In the genomic region with DNA sequence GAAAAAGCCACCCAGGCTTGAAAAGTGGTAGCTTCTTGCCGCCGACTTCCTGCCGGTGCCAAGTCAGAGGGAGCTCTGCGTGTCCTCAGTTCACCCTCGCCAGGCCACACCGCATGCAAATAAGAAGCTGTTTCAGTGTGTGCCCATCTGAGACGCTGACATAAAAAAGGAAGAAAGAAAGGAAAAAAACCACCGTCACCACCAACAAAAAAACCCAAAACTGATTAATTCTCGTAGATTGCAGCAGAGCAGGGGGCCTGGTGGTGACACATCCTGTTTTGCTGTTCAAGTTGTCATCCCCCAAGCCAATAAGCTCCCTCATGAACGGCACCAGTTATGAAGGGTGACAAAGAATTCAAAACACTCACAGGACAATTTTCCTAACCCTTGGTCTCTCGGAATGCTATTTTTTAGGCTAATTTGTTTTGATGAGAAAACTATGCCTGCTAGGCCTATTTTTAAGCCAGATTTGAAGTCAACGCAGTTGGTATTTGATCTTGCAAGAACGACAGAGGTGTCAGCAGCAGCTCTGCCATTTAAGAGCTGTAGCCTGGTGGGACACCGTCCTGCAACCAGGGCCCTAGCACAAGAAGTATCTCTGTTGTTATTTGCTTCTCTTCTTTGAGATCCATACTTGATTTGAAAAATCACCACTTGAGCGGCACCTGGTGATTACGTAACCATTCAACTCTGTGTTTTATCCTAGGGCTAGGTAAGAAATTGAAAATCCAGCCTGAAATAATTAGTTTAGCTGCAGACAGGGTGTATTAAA, we compare ENCODE assay signal across 8 cellular contexts.
DNase-seq lines count a peak whose midpoint lies in the region; ATAC-seq and TF ChIP-seq lines count a peak whose summit lies in the region.

No MANE protein-coding gene starts in this region.

- no peaks in the 10 kb centered on the region for H3K4me1 ChIP-seq in PC-3 (ENCODE audit: insufficient read depth, low read length)

- no peak overlapping the region for H3K27ac ChIP-seq in PC-3 (ENCODE audit: low read length)

- TF ChIP-seq CTCF in GM10248 (IDR thresholded peaks at IDR 0.05; ENCODE audit: control extremely low read depth, extremely low read depth, low read depth, missing control alignments) (no peak), PC-3 (conservative IDR thresholded peaks at IDR 0.05; ENCODE audit: low read depth, low read length) (no peak)

- POLR2A ChIA-PET in GM10248 (lab: Yijun Ruan, JAX) (interaction anchor here (1.1 to 1.3 kb wide), 3 partner anchors 48 to 146 kb away, joined by 3 to 9 read pairs (median 4); partner anchors contain the start of gene PFKFB3), PC-3 (lab: Charles Lee; ENCODE audit: unreplicated experiment) (no interaction called here)

- intact Hi-C loops in left cardiac atrium (cut with DNase I) (no loop called here), PC-3 (cut with micrococcal nuclease) (no loop called here)

- ATAC-seq in HG02623 (IDR thresholded peaks at IDR 0.05; ENCODE audit: unreplicated experiment) = peak; percentile 89
- ATAC-seq in left cardiac atrium = peak; percentile 82 to 86
- ATAC-seq in PC-3 = no peak

- no peaks in the 10 kb centered on the region for H3K9me3 ChIP-seq in PC-3 (ENCODE audit: low read length)

- no peak overlapping the region for H2AFZ ChIP-seq in PC-3 (ENCODE audit: low read length)

- no peaks in the 10 kb centered on the region for H4K20me1 ChIP-seq in PC-3 (ENCODE audit: low read length)

- H3K9ac ChIP-seq in PC-3 (ENCODE audit: low read length) = no peak overlapping the region

- no peaks in the 10 kb centered on the region for H3K27me3 ChIP-seq in PC-3 (ENCODE audit: low read length)

- H3K36me3 ChIP-seq in PC-3 (ENCODE audit: low read depth, low read length) = no peaks in the 10 kb centered on the region

- no TSS peak for BruUV-seq in PC-3 (replicated peaks; lab: Mats Ljungman, UMichigan)

- H3F3A ChIP-seq in PC-3 (ENCODE audit: low read length, unreplicated experiment) = no peaks in the 10 kb centered on the region

- CTCF ChIA-PET in GM10248 (lab: Yijun Ruan, JAX) = interaction anchor here (0.8 to 5.7 kb wide), 10 partner anchors 10 to 334 kb away, joined by 3 to 30 read pairs (median 3); partner anchors contain the start of gene PFKFB3
- CTCF ChIA-PET in PC-3 (lab: Charles Lee) = no interaction called here

- no peaks in the 10 kb centered on the region for H3K79me2 ChIP-seq in PC-3 (ENCODE audit: low read length)

- H3K9me2 ChIP-seq in PC-3 (replicated peaks; ENCODE audit: low read length) = no peaks in the 10 kb centered on the region

- DNase-seq in GM10248 (ENCODE audit: extremely low spot score) = peak; percentile 69
- peak; percentile 30 for DNase-seq in NK-92 treated with Interleukin-12 subunit alpha and Interleukin-12 subunit beta, amount 100 ng/mL, for 24 hours (lab: John Stamatoyannopoulos, UW)
- DNase-seq in activated T-cell treated with anti-CD3 and anti-CD28 coated beads for 48 hours (ENCODE audit: low read depth) = peak; percentile 77
- DNase-seq in left cardiac atrium = peak; percentile 54
- DNase-seq in stimulated activated CD4-positive, alpha-beta T cell treated with anti-CD3 and anti-CD28 coated beads, Interleukin-1b, Interleukin-23, amount 100 ng/mL, for 24 hours (ENCODE audit: low read depth in 4 of 4, low spot score in 1 of 4) = peak; percentile 48 to 80 (median 62)
- no peak for DNase-seq in NCI-H2081 treated with DMSO at 0.1 percent for 48 hours (lab: John Stamatoyannopoulos, UW)
- DNase-seq in PC-3 = no peak

- no peak overlapping the region for H3K4me2 ChIP-seq in PC-3 (ENCODE audit: low read length)

- no peak overlapping the region for H3K4me3 ChIP-seq in PC-3 (ENCODE audit: low read length)

Comparison
In these comparisons a context has a peak if more than half of its experiments do, and no peak if none do; other contexts are left out.
1. DNase-seq: peak in GM10248 (single experiment), NK-92 treated with Interleukin-12 subunit alpha and Interleukin-12 subunit beta, amount 100 ng/mL, for 24 hours (single experiment), activated T-cell treated with anti-CD3 and anti-CD28 coated beads for 48 hours (single experiment), left cardiac atrium (single experiment) and stimulated activated CD4-positive, alpha-beta T cell treated with anti-CD3 and anti-CD28 coated beads, Interleukin-1b, Interleukin-23, amount 100 ng/mL, for 24 hours (4 of 4); none in NCI-H2081 treated with DMSO at 0.1 percent for 48 hours (single experiment) and PC-3 (single experiment).